In genomic region chr16:7400117-7400890, GRCh38 we compare ENCODE assay signal across 27 cellular contexts.
"Had no signal": no experiment of that assay in that cellular context is flagged by ENCODE, and none has a peak within 500 bp of the region (broad histone marks: within the 10 kb centered on the region; RNA-seq: fewer than 3 reads in every experiment).

No MANE protein-coding gene starts in this region.

- H3K9ac ChIP-seq: neural progenitor cell, parathyroid adenoma had no signal

- H3K36me3 ChIP-seq: left lung, lower lobe of right lung, neural progenitor cell, neutrophil, sigmoid colon, tibial nerve, uterus had no signal

- H3K9me3 ChIP-seq: left lung, lower lobe of right lung, neutrophil, sigmoid colon, tibial nerve, uterus had no signal

- H3K27ac ChIP-seq: left lung, lower lobe of right lung, neural progenitor cell, neutrophil, parathyroid adenoma, sigmoid colon, tibial nerve, uterus had no signal

- H3K79me2 ChIP-seq: parathyroid adenoma had no signal

- H3K4me1 ChIP-seq: left lung, lower lobe of right lung, neural progenitor cell, sigmoid colon, tibial nerve, uterus had no signal

- H3K4me3 ChIP-seq: left lung, lower lobe of right lung, neural progenitor cell, sigmoid colon, smooth muscle cell, tibial nerve, uterus had no signal

- DNase-seq: hippocampal formation; left colon; left lung; lower lobe of right lung; mammary epithelial cell; mesenchymal stem cell; naive B cell; natural killer cell; nephron progenitor cell; occipital lobe; retina; right cardiac atrium; sigmoid colon; stimulated activated CD4-positive, alpha-beta T cell treated with anti-CD3 and anti-CD28 coated beads, Interleukin-1b, Interleukin-23, amount 100 ng/mL, for 48 hours; stimulated activated CD4-positive, alpha-beta T cell treated with anti-CD3 and anti-CD28 coated beads, Interleukin-2, amount 100 ng/mL, for 48 hours; stimulated activated CD4-positive, alpha-beta T cell treated with anti-CD3 and anti-CD28 coated beads, Interleukin-4, amount 100 ng/mL, for 4 hours; stimulated activated CD8-positive, alpha-beta memory T cell treated with anti-CD3 and anti-CD28 coated beads, Interleukin-4, amount 100 ng/mL, for 48 hours; stimulated activated naive CD4-positive, alpha-beta T cell treated with Interleukin-2 at 50 U/mL for 16 hours; stimulated activated naive CD8-positive, alpha-beta T cell treated with anti-CD3 and anti-CD28 coated beads, Interleukin-15, amount 100 ng/mL, for 72 hours; substantia nigra; uterus had no signal

- FAIRE-seq: keratinocyte had no signal

- H2AFZ ChIP-seq: neural progenitor cell, parathyroid adenoma had no signal

- H3K27me3 ChIP-seq: left lung, neural progenitor cell, neutrophil, sigmoid colon, tibial nerve, uterus had no signal

- H3K4me2 ChIP-seq: neural progenitor cell, smooth muscle cell had no signal
